ENCODE assay signal across 9 cellular contexts in genomic region chr1:216005916-216006315, GRCh38.
DNase-seq lines count a peak whose midpoint lies in the region; ATAC-seq and TF ChIP-seq lines count a peak whose summit lies in the region.
"Had no signal": no experiment of that assay in that cellular context is flagged by ENCODE, and none has a peak within 500 bp of the region (broad histone marks: within the 10 kb centered on the region; RNA-seq: fewer than 3 reads in every experiment).

No MANE protein-coding gene starts in this region.

- TF ChIP-seq CTCF in dorsolateral prefrontal cortex (IDR thresholded peaks at IDR 0.05 in 54 of 56, conservative IDR thresholded peaks at IDR 0.05 in 2 of 56; ENCODE audit: low read depth in 1 of 56, partially characterized antibody in 56 of 56) (no peak), psoas muscle (IDR thresholded peaks at IDR 0.05) (no peak)

- DNase-seq in HT1080 (ENCODE audit: low read depth), result peak; percentile 81
- peak; percentile 19 for DNase-seq in myocyte (ENCODE audit: low read depth)
- no peak for DNase-seq in activated CD4-positive, CD25-positive, alpha-beta regulatory T cell (lab: John Stamatoyannopoulos, UW)
- DNase-seq in dorsolateral prefrontal cortex, result no peak
- no peak for DNase-seq in psoas muscle
- no peak for DNase-seq in stimulated activated naive CD4-positive, alpha-beta T cell (lab: John Stamatoyannopoulos, UW)
- DNase-seq: right lobe of liver had no signal

- no peaks in the 10 kb centered on the region for H3K9me3 ChIP-seq in psoas muscle
- H3K9me3 ChIP-seq: right lobe of liver had no signal

- intact Hi-C loops in dorsolateral prefrontal cortex (cut with DNase I), result no loop called here
- intact Hi-C loops in psoas muscle (cut with DNase I), result no loop called here

- H3K27ac ChIP-seq in dorsolateral prefrontal cortex (no peak overlapping the region), psoas muscle (no peak overlapping the region)
- H3K27ac ChIP-seq: right lobe of liver had no signal

- H3K27me3 ChIP-seq in dorsolateral prefrontal cortex, result no peaks in the 10 kb centered on the region
- no peaks in the 10 kb centered on the region for H3K27me3 ChIP-seq in psoas muscle (ENCODE audit: insufficient read depth in 3 of 3, low read length in 2 of 3)
- H3K27me3 ChIP-seq: right lobe of liver had no signal

- no peaks in the 10 kb centered on the region for H3K4me1 ChIP-seq in psoas muscle
- H3K4me1 ChIP-seq: right lobe of liver had no signal

- ATAC-seq in GM18873 (IDR thresholded peaks at IDR 0.05; ENCODE audit: low FRiP score, unreplicated experiment) (peak; percentile 99), HG02623 (IDR thresholded peaks at IDR 0.05; ENCODE audit: unreplicated experiment) (peak; percentile 96), psoas muscle (no peak)
- ATAC-seq: right lobe of liver had no signal

- H3K36me3 ChIP-seq in psoas muscle (ENCODE audit: insufficient read depth in 1 of 2, low read depth in 1 of 2), result no peaks in the 10 kb centered on the region
- H3K36me3 ChIP-seq: right lobe of liver had no signal

- H3K4me3 ChIP-seq in dorsolateral prefrontal cortex (no peak overlapping the region), psoas muscle (no peak overlapping the region)
- H3K4me3 ChIP-seq: right lobe of liver had no signal

- WGBS in psoas muscle, 3 donors, result 26 to 45% (median 33%) methylated on average over 2 of the region's 2 CpGs

Comparison
In these comparisons a context has a peak if more than half of its experiments do, and no peak if none do; other contexts are left out.
1. ATAC-seq: peak in GM18873 (single experiment) and HG02623 (single experiment); none in psoas muscle (0 of 4).
2. DNase-seq: peak in HT1080 (single experiment) and myocyte (single experiment); none in activated CD4-positive, CD25-positive, alpha-beta regulatory T cell (0 of 4), dorsolateral prefrontal cortex (0 of 10), psoas muscle (0 of 2) and stimulated activated naive CD4-positive, alpha-beta T cell (0 of 6).